ENCODE assay signal across 9 cellular contexts in genomic region chr12:116508145-116509121, GRCh38. TPM values are rescaled to one million over a fixed set of nuclear protein-coding genes. Genes with fewer than 3 reads are reported as not detected.
DNase-seq lines count a peak whose midpoint lies in the region; ATAC-seq and TF ChIP-seq lines count a peak whose summit lies in the region.
"Had no signal": no experiment of that assay in that cellular context is flagged by ENCODE, and none has a peak within 500 bp of the region (broad histone marks: within the 10 kb centered on the region; RNA-seq: fewer than 3 reads in every experiment).

No MANE protein-coding gene starts in this region.

- no peak overlapping the region for H2BK120ac ChIP-seq in neuronal stem cell (ENCODE audit: low read depth, low read length)

- peaks cover 4% of the 10 kb centered on the region for H3K4me1 Mint-ChIP-seq in T-helper 1 cell treated with Interleukin-12 subunit alpha and Interleukin-12 subunit beta and Interleukin-4 antibody, amounts not matched to agents 30 μg/mL and 1 μg/mL, for 36 hours (ENCODE audit: low read depth)

- no peak overlapping the region for H2BK12ac ChIP-seq in neuronal stem cell (ENCODE audit: low read length)

- H3K79me1 ChIP-seq in neuronal stem cell (ENCODE audit: low read depth, low read length): no peaks in the 10 kb centered on the region

- WGBS in neuronal stem cell (ENCODE audit: extremely low coverage in 2 of 2, insufficient read length in 2 of 2, insufficient replicate concordance in 1 of 2), 2 donors: no CpG with 5 or more reads among the region's 60 CpGs

- H3K27ac Mint-ChIP-seq in T-helper 1 cell treated with Interleukin-12 subunit alpha and Interleukin-12 subunit beta and Interleukin-4 antibody, amounts not matched to agents 30 μg/mL and 1 μg/mL, for 36 hours: no peak overlapping the region

- H2AK5ac ChIP-seq in neuronal stem cell (ENCODE audit: low read depth, low read length): peak overlapping the region; percentile 46

- H3K14ac ChIP-seq in neuronal stem cell (ENCODE audit: low read length): no peak overlapping the region

- peak overlapping the region; percentile 54 for H3K4me3 Mint-ChIP-seq in T-helper 1 cell treated with Interleukin-12 subunit alpha and Interleukin-12 subunit beta and Interleukin-4 antibody, amounts not matched to agents 30 μg/mL and 1 μg/mL, for 36 hours

- H2BK5ac ChIP-seq in neuronal stem cell (ENCODE audit: low read length): no peak overlapping the region

- H3K9ac ChIP-seq in neuronal stem cell (ENCODE audit: low read depth, low read length, poor library complexity): peak overlapping the region; percentile 73

- no peak for ATAC-seq in GM19463 (IDR thresholded peaks at IDR 0.05; ENCODE audit: unreplicated experiment)

- no peak for TF ChIP-seq CTCF in fibroblast of pulmonary artery (IDR thresholded peaks at IDR 0.05; ENCODE audit: low read length, missing control alignments)

- H3K27me3 ChIP-seq in neuronal stem cell (ENCODE audit: control insufficient read depth in 3 of 3, insufficient read depth in 3 of 3, low read depth in 1 of 3, low read length in 3 of 3): peaks cover 0 to 41% (median 5%) of the 10 kb centered on the region in 3 experiments

- no peak overlapping the region for H4K91ac ChIP-seq in neuronal stem cell (ENCODE audit: low read depth, low read length, poor library complexity)

- no peak overlapping the region for H3K4ac ChIP-seq in neuronal stem cell (ENCODE audit: low read length)

- H3K18ac ChIP-seq in neuronal stem cell (ENCODE audit: low read length): peak overlapping the region; percentile 96

- peak overlapping the region; percentile 60 for H2BK15ac ChIP-seq in neuronal stem cell (ENCODE audit: low read length)

- H2AFZ ChIP-seq in neuronal stem cell (ENCODE audit: low read length): peak overlapping the region; percentile 93

- H3K9me3 Mint-ChIP-seq in T-helper 1 cell treated with Interleukin-12 subunit alpha and Interleukin-12 subunit beta and Interleukin-4 antibody, amounts not matched to agents 30 μg/mL and 1 μg/mL, for 36 hours: no peaks in the 10 kb centered on the region

- peak overlapping the region; percentile 97 for H3K4me2 ChIP-seq in neuronal stem cell (ENCODE audit: insufficient read depth, low read length, poor library complexity, severe bottlenecking)

- no peaks in the 10 kb centered on the region for H3K36me3 Mint-ChIP-seq in T-helper 1 cell treated with Interleukin-12 subunit alpha and Interleukin-12 subunit beta and Interleukin-4 antibody, amounts not matched to agents 30 μg/mL and 1 μg/mL, for 36 hours (ENCODE audit: low read depth)

- no peaks in the 10 kb centered on the region for H3K36me3 ChIP-seq in neuronal stem cell (replicated peaks in 1 of 2; ENCODE audit: control insufficient read depth in 2 of 2, insufficient read depth in 2 of 2, low read length in 2 of 2)

- peaks cover 3 to 8% of the 10 kb centered on the region in 2 donors for H3K4me1 ChIP-seq in neuronal stem cell (ENCODE audit: control insufficient read depth in 2 of 2, insufficient read depth in 1 of 2, low read depth in 1 of 2, low read length in 2 of 2)

- peaks cover 44% of the 10 kb centered on the region for H3K27me3 Mint-ChIP-seq in T-helper 1 cell treated with Interleukin-12 subunit alpha and Interleukin-12 subunit beta and Interleukin-4 antibody, amounts not matched to agents 30 μg/mL and 1 μg/mL, for 36 hours (ENCODE audit: low read depth)

- H3K27ac ChIP-seq in neuronal stem cell (replicated peaks; ENCODE audit: low read length): no peak overlapping the region

- no peaks in the 10 kb centered on the region for H3K9me3 ChIP-seq in neuronal stem cell (replicated peaks in 1 of 2; ENCODE audit: control insufficient read depth in 2 of 2, insufficient read depth in 1 of 2, low read depth in 1 of 2, low read length in 2 of 2)

- H3K23ac ChIP-seq in neuronal stem cell (ENCODE audit: low read depth, low read length, poor library complexity): peak overlapping the region; percentile 21

- H3K4me3 ChIP-seq in fibroblast of pulmonary artery (replicated peaks; ENCODE audit: low read depth, low read length) (peak overlapping the region; percentile 42), neuronal stem cell (ENCODE audit: low read length in 2 of 2) (peak overlapping the region; percentile 24 to 79)

- no peak overlapping the region for H4K8ac ChIP-seq in neuronal stem cell (ENCODE audit: low read depth, low read length)

- DNase-seq in DMS79 treated with DMSO at 0.1 percent for 48 hours (lab: John Stamatoyannopoulos, UW) (peak; percentile 24), DMS79 (lab: John Stamatoyannopoulos, UW) (no peak), fibroblast of pulmonary artery (ENCODE audit: low read depth) (peak; percentile 56), neuronal stem cell (ENCODE audit: low spot score) (peak; percentile 48), dermis blood vessel endothelial cell (no peak), pons (ENCODE audit: low spot score) (no peak)

RNA-seq across cellular contexts. Expression of gene MAP1LC3B2, which starts 50.7 kb away (rescaled TPM):
- 1.5 TPM for polyA plus RNA-seq in neuronal stem cell (2013, experiment 1 of 2)
- 1.5 TPM for polyA plus RNA-seq in neuronal stem cell (2013, experiment 2 of 2)
- total RNA-seq in dermis blood vessel endothelial cell: 0.19 TPM in 1 of 2 replicates, not detected in the other
- total RNA-seq: SK-MEL-5 had no signal

Comparison
In these comparisons a context has a peak if more than half of its experiments do, and no peak if none do; other contexts are left out.
1. DNase-seq: peak in DMS79 treated with DMSO at 0.1 percent for 48 hours (single experiment), fibroblast of pulmonary artery (single experiment) and neuronal stem cell (single experiment); none in DMS79 (single experiment), dermis blood vessel endothelial cell (single experiment) and pons (single experiment).